ENCODE assay signal across 8 cellular contexts in genomic region chr1:9004731-9005708, GRCh38. TPM values are rescaled to one million over a fixed set of nuclear protein-coding genes. Genes with fewer than 3 reads are reported as not detected.
DNase-seq lines count a peak whose midpoint lies in the region; ATAC-seq and TF ChIP-seq lines count a peak whose summit lies in the region.

No MANE protein-coding gene starts in this region.

- TF ChIP-seq EP300 in upper lobe of left lung (IDR thresholded peaks at IDR 0.05): no peak

- peaks cover 2% of the 10 kb centered on the region for H3K9me3 Mint-ChIP-seq in glutamatergic neuron (ENCODE audit: unreplicated experiment)

- no peaks in the 10 kb centered on the region for H3K36me3 Mint-ChIP-seq in glutamatergic neuron (ENCODE audit: unreplicated experiment)

- intact Hi-C loops in posterior cingulate gyrus (cut with DNase I): loop anchor here (5.0 kb wide), 1 partner anchor 88 kb away; no protein-coding TSS in a partner anchor

- TF ChIP-seq CTCF in glutamatergic neuron (IDR thresholded peaks at IDR 0.05; ENCODE audit: partially characterized antibody, unreplicated experiment) (peak; percentile 96), upper lobe of left lung (IDR thresholded peaks at IDR 0.05) (peak; percentile 84 to 95 (median 88))

- WGBS in upper lobe of left lung, 2 donors: 44 to 53% methylated on average over 16 to 28 of the region's 28 CpGs

- no peak overlapping the region for H3K27ac ChIP-seq in upper lobe of left lung

- no peak for TF ChIP-seq POLR2A in upper lobe of left lung (IDR thresholded peaks at IDR 0.05)

- H3K36me3 ChIP-seq in upper lobe of left lung: no peaks in the 10 kb centered on the region

- no peaks in the 10 kb centered on the region for H3K9me3 ChIP-seq in upper lobe of left lung

- H3K27ac Mint-ChIP-seq in glutamatergic neuron (ENCODE audit: unreplicated experiment): no peak overlapping the region

- no peak overlapping the region for H3K4me3 Mint-ChIP-seq in glutamatergic neuron (ENCODE audit: unreplicated experiment)

- H3K4me3 ChIP-seq in upper lobe of left lung: no peak overlapping the region

- H3K27me3 ChIP-seq in upper lobe of left lung: no peaks in the 10 kb centered on the region

- DNase-seq in ELF-1 (ENCODE audit: low read depth, low spot score) (peak; percentile 93), HT-29 (ENCODE audit: low spot score) (peak; percentile 86), glutamatergic neuron (peak; percentile 91), posterior cingulate gyrus (peak; percentile 37 to 97 (median 75)), upper lobe of left lung (peak; percentile 88 to 91)
- peak; percentile 83 for DNase-seq in activated naive CD4-positive, alpha-beta T cell treated with Interleukin-2 at 50 U/mL for 16 hours

- H3K4me1 ChIP-seq in upper lobe of left lung: peaks cover 0 to 7% (median 4%) of the 10 kb centered on the region in 4 donors

- ATAC-seq in SK-N-SH treated with all-trans-retinoic acid at 6 μM for 48 hours (peak; percentile 96), upper lobe of left lung (ENCODE audit: low FRiP score in 2 of 2) (peak; percentile 77 to 93), HG02973 (IDR thresholded peaks at IDR 0.05; ENCODE audit: unreplicated experiment) (no peak)

- H3K27me3 Mint-ChIP-seq in glutamatergic neuron (ENCODE audit: unreplicated experiment): peaks cover 6% of the 10 kb centered on the region

- H3K4me1 Mint-ChIP-seq in glutamatergic neuron (ENCODE audit: low read depth, unreplicated experiment): no peaks in the 10 kb centered on the region

TF ChIP-seq in SK-N-SH treated with all-trans-retinoic acid at 6 μM for 48 hours, 23 proteins besides CTCF, POLR2A, EP300 and RAD21:
- TF ChIP-seq POU6F1 (CRISPR knock-in tag; IDR thresholded peaks at IDR 0.05; ENCODE audit: borderline replicate concordance, low read depth): no peak
- TF ChIP-seq PATZ1 (CRISPR knock-in tag; IDR thresholded peaks at IDR 0.05; ENCODE audit: borderline replicate concordance): no peak
- TF ChIP-seq TCF4 (CRISPR knock-in tag; IDR thresholded peaks at IDR 0.05; ENCODE audit: borderline replicate concordance): no peak
- TF ChIP-seq ESRRG (CRISPR knock-in tag; IDR thresholded peaks at IDR 0.05): no peak
- TF ChIP-seq ZNF8 (CRISPR knock-in tag; IDR thresholded peaks at IDR 0.05): no peak
- TF ChIP-seq TSHZ2 (CRISPR knock-in tag; IDR thresholded peaks at IDR 0.05): no peak
- no peak for TF ChIP-seq RARB (CRISPR knock-in tag; IDR thresholded peaks at IDR 0.05)
- TF ChIP-seq CSDC2 (CRISPR knock-in tag; IDR thresholded peaks at IDR 0.05): no peak
- TF ChIP-seq PPARA (CRISPR knock-in tag; IDR thresholded peaks at IDR 0.05; ENCODE audit: borderline replicate concordance): no peak
- TF ChIP-seq CREB5 (CRISPR knock-in tag; IDR thresholded peaks at IDR 0.05; ENCODE audit: low read depth): no peak
- no peak for TF ChIP-seq OSR1 (CRISPR knock-in tag; IDR thresholded peaks at IDR 0.05)
- no peak for TF ChIP-seq ARNTL (CRISPR knock-in tag; IDR thresholded peaks at IDR 0.05; ENCODE audit: borderline replicate concordance, low read depth)

RNA-seq across cellular contexts. Expression of gene SLC2A7, which starts 21.2 kb away (rescaled TPM):
- total RNA-seq in HT-29 (2014; rRNA removed; shearing (Covaris generic)): not detected in 2 replicates
- total RNA-seq in glutamatergic neuron (ENCODE audit: unreplicated experiment) (not detected), upper lobe of left lung (not detected)

RNA-seq across cellular contexts. Expression of gene CA6, which starts 59.4 kb away (rescaled TPM):
- not detected in 2 replicates for total RNA-seq in HT-29 (2014; rRNA removed; shearing (Covaris generic))
- total RNA-seq in glutamatergic neuron (ENCODE audit: unreplicated experiment) (not detected), upper lobe of left lung (not detected)
